21 cellular contexts compared by ENCODE assay signal in the genomic region with DNA sequence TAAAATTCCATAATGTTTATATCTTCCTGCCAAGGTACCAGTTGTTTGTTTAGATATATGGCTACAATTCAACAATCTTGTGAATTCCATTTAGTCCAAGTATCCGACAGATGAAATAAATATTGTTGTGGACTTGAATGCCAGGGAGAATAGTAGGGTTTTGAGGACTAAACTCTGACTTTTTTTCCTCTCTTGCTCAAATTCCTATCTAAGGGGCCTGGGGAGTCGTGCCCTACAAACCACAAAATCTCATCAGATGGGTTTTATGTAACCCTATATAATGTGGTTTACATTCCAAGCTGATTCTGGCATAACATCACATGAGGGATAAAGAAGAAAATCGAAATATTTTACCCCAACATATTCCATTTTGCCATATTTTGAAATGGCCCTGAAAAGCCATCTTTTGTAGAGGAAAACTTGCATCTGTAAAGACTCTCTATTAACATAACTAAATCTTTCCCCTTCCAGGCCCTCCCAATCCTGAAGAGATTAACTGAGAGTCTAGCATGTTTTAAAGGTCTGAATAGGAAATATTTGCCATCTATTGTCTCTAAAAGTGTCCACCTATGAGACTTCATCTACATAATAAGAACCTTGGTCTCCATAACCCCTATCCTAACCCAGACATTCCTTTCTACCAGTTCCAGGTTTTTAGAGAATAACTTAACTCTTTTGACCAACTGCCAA.
"Had no signal": no experiment of that assay in that cellular context is flagged by ENCODE, and none has a peak within 500 bp of the region (broad histone marks: within the 10 kb centered on the region; RNA-seq: fewer than 3 reads in every experiment).

No MANE protein-coding gene starts in this region.

- H3K4me3 ChIP-seq: adrenal gland, body of pancreas, colonic mucosa, heart right ventricle, lung, prostate gland, smooth muscle cell, transverse colon had no signal

- H3K27ac Mint-ChIP-seq: activated naive CD4-positive, alpha-beta T cell treated with anti-CD3 and anti-CD28 coated beads, Interleukin-2, amount 10 ng/mL, durations not matched to agents 7 days and 5 days; mesothelial cell of epicardium had no signal

- H3K9me3 ChIP-seq: adrenal gland, body of pancreas, colonic mucosa, prostate gland, transverse colon had no signal

- H3K27ac ChIP-seq: adrenal gland, body of pancreas, colonic mucosa, heart right ventricle, prostate gland, transverse colon had no signal

- H3K36me3 ChIP-seq: adrenal gland, colonic mucosa, heart right ventricle, prostate gland, transverse colon had no signal

- H3K4me3 Mint-ChIP-seq: activated naive CD4-positive, alpha-beta T cell treated with anti-CD3 and anti-CD28 coated beads, Interleukin-2, amount 10 ng/mL, durations not matched to agents 7 days and 5 days; mesothelial cell of epicardium; neural crest cell had no signal

- H3K4me1 ChIP-seq: adrenal gland, body of pancreas, colonic mucosa, heart right ventricle, prostate gland had no signal

- H3K4me2 ChIP-seq: smooth muscle cell had no signal

- H3K4me1 Mint-ChIP-seq: activated naive CD4-positive, alpha-beta T cell treated with anti-CD3 and anti-CD28 coated beads, Interleukin-2, amount 10 ng/mL, durations not matched to agents 7 days and 5 days; mesothelial cell of epicardium; neural crest cell had no signal

- H3K9me3 Mint-ChIP-seq: activated naive CD4-positive, alpha-beta T cell treated with anti-CD3 and anti-CD28 coated beads, Interleukin-2, amount 10 ng/mL, durations not matched to agents 7 days and 5 days had no signal

- H3K27me3 Mint-ChIP-seq: activated naive CD4-positive, alpha-beta T cell treated with anti-CD3 and anti-CD28 coated beads, Interleukin-2, amount 10 ng/mL, durations not matched to agents 7 days and 5 days had no signal

- H3K36me3 Mint-ChIP-seq: activated naive CD4-positive, alpha-beta T cell treated with anti-CD3 and anti-CD28 coated beads, Interleukin-2, amount 10 ng/mL, durations not matched to agents 7 days and 5 days; mesothelial cell of epicardium had no signal

- DNase-seq: activated naive CD4-positive, alpha-beta T cell treated with anti-CD3 and anti-CD28 coated beads, Interleukin-2, amount 10 ng/mL, durations not matched to agents 7 days and 5 days; activated T-cell treated with anti-CD3 and anti-CD28 coated beads, Interleukin-2, amount 50 U/mL, for 1 hour; adrenal gland; body of pancreas; caudate nucleus; colonic mucosa; foreskin melanocyte; heart right ventricle; left colon; right cardiac atrium; stimulated activated CD4-positive, alpha-beta T cell treated with anti-CD3 and anti-CD28 coated beads, Interleukin-4, amount 100 ng/mL, for 4 hours; stimulated activated CD8-positive, alpha-beta memory T cell treated with anti-CD3 and anti-CD28 coated beads, Interleukin-4, amount 100 ng/mL, for 48 hours; stimulated activated naive CD4-positive, alpha-beta T cell treated with Interleukin-2 at 50 U/mL for 16 hours; substantia nigra; T1000; transverse colon had no signal

- H3K27me3 ChIP-seq: adrenal gland, body of pancreas, colonic mucosa, heart right ventricle, transverse colon had no signal
